12 cellular contexts compared by ENCODE assay signal in the genomic region with DNA sequence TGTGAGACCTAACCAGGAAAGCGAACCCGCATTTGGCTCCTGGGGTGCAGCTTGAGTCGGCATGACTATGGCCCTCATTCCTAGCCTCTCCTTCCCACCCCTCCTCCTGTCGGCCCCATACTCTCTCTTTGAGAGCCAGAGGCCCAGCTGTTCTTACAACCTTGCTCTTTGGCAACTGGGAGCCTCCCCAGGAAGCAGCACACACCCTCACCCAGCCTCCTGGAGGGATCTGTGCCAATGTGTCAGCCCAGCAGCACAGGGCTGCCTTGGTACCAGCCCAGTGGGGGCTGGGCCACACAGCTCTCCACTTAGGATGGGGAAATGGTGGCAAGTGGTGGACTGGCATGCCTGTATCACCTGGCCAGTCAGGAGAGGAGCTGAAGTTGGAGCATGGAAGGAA.
DNase-seq lines count a peak whose midpoint lies in the region; ATAC-seq, FAIRE-seq and TF ChIP-seq lines count a peak whose summit lies in the region.
"Had no signal": no experiment of that assay in that cellular context is flagged by ENCODE, and none has a peak within 500 bp of the region (broad histone marks: within the 10 kb centered on the region; RNA-seq: fewer than 3 reads in every experiment).

No MANE protein-coding gene starts in this region.

- peaks cover 24% of the 10 kb centered on the region for H3K4me1 Mint-ChIP-seq in mesothelial cell of epicardium

- peak overlapping the region; percentile 59 for H3K4me2 ChIP-seq in endothelial cell of umbilical vein (ENCODE audit: insufficient read depth, low read length)

- peak overlapping the region; percentile 80 for H3K9ac ChIP-seq in endothelial cell of umbilical vein (replicated peaks; ENCODE audit: extremely low read depth, insufficient read depth, low read length)

- peak overlapping the region; percentile 86 for H3K27ac ChIP-seq in endothelial cell of umbilical vein (ENCODE audit: insufficient read depth, low read depth, low read length)
- H3K27ac ChIP-seq in transverse colon, result peak overlapping the region; percentile 42 to 58 (median 51)
- H3K27ac ChIP-seq: 22Rv1 had no signal

- no peaks in the 10 kb centered on the region for H3K9me3 Mint-ChIP-seq in mesothelial cell of epicardium

- H3K4me3 ChIP-seq in endothelial cell of umbilical vein (replicated peaks in 1 of 3; ENCODE audit: insufficient read depth in 1 of 3, low read depth in 1 of 3, low read length in 3 of 3) (peak overlapping the region in 2 of 3 experiments; percentile 0 to 49), transverse colon (no peak overlapping the region)

- POLR2A ChIA-PET in endothelial cell of umbilical vein (lab: Charles Lee), result interaction anchor here (1.0 to 1.9 kb wide), 3 partner anchors 27 to 176 kb away, joined by 3 to 8 read pairs (median 5); a partner anchor contains a TSS

- TSS peak; percentile 57 for BruUV-seq in endothelial cell of umbilical vein (replicated peaks; lab: Mats Ljungman, UMichigan)

- no peak overlapping the region for H2AFZ ChIP-seq in endothelial cell of umbilical vein (ENCODE audit: low read depth, low read length)

- DNase-seq in DMS 273 (lab: John Stamatoyannopoulos, UW; ENCODE audit: unreplicated experiment) (peak; percentile 51), DMS 273 treated with DMSO at 0.1 percent for 48 hours (lab: John Stamatoyannopoulos, UW) (no peak), endothelial cell of umbilical vein (ENCODE audit: low read depth, low spot score) (no peak), mesothelial cell of epicardium (ENCODE audit: low spot score in 2 of 2, unreplicated experiment in 2 of 2) (no peak), transverse colon (peak; percentile 59)
- DNase-seq: T1000 had no signal

- CTCF ChIA-PET in endothelial cell of umbilical vein (lab: Charles Lee), result interaction anchor here (0.6 to 2.6 kb wide), 21 partner anchors 10 to 324 kb away, joined by 3 to 19 read pairs (median 4); a partner anchor contains a TSS

- TF ChIP-seq EP300 in transverse colon (IDR thresholded peaks at IDR 0.05; ENCODE audit: low read depth), result no peak

- H3K9me3 ChIP-seq in endothelial cell of umbilical vein (replicated peaks; ENCODE audit: control insufficient read depth, insufficient read depth, low read length), result no peaks in the 10 kb centered on the region
- no peaks in the 10 kb centered on the region for H3K9me3 ChIP-seq in transverse colon

- H3K9me1 ChIP-seq in endothelial cell of umbilical vein (replicated peaks; ENCODE audit: control insufficient read depth, extremely low read depth, insufficient read depth, low read length), result no peaks in the 10 kb centered on the region

- no peak for ATAC-seq in HG03039 (IDR thresholded peaks at IDR 0.05; ENCODE audit: unreplicated experiment)
- no peak for ATAC-seq in GM18520 (IDR thresholded peaks at IDR 0.05; ENCODE audit: unreplicated experiment)
- no peak for ATAC-seq in HG03175 (IDR thresholded peaks at IDR 0.05; ENCODE audit: unreplicated experiment)
- ATAC-seq: HCT116 had no signal

- TF ChIP-seq POLR2A in endothelial cell of umbilical vein (IDR thresholded peaks at IDR 0.05; ENCODE audit: low read depth, low read length) (no peak), transverse colon (IDR thresholded peaks at IDR 0.05) (no peak)

- in situ Hi-C loops in transverse colon (cut with MboI; ENCODE audit: low pct_ligation_motif_present in 1 of 4, low pct_unique_long_range_greater_than_20kb in 1 of 4, low sequenced_read_pairs in 3 of 4), result loop anchor here in 1 of 4 donors (10.0 kb wide), 1 partner anchor 56 kb away; no protein-coding TSS in a partner anchor

- 79 to 92% methylated on average over 2 to 4 of the region's 4 CpGs for WGBS in transverse colon (ENCODE audit: low coverage in 1 of 2), 2 donors

- no peak for TF ChIP-seq CTCF in endothelial cell of umbilical vein (IDR thresholded peaks at IDR 0.05; ENCODE audit: extremely low read depth in 1 of 2, insufficient read depth in 1 of 2, low read depth in 1 of 2, low read length in 2 of 2)
- no peak for TF ChIP-seq CTCF in mesothelial cell of epicardium (IDR thresholded peaks at IDR 0.05; ENCODE audit: unreplicated experiment)
- TF ChIP-seq CTCF in transverse colon (IDR thresholded peaks at IDR 0.05), result no peak

- H3K79me2 ChIP-seq in endothelial cell of umbilical vein (ENCODE audit: control insufficient read depth, insufficient read depth, low read length), result peaks cover 38% of the 10 kb centered on the region

- H3K36me3 Mint-ChIP-seq in mesothelial cell of epicardium, result no peaks in the 10 kb centered on the region

- peak overlapping the region; percentile 96 for H3K27ac Mint-ChIP-seq in mesothelial cell of epicardium

- dilution Hi-C loops in endothelial cell of umbilical vein (cut with MboI; ENCODE audit: extremely low pct_ligation_motif_present, low sequenced_read_pairs), result loop anchor here (25.0 kb wide), 1 partner anchor 123 kb away; no protein-coding TSS in a partner anchor

- peaks cover 67% of the 10 kb centered on the region for H3K4me1 ChIP-seq in endothelial cell of umbilical vein (ENCODE audit: control insufficient read depth, extremely low read depth, insufficient read depth, low read length)
- peaks cover 8 to 24% (median 23%) of the 10 kb centered on the region in 4 donors for H3K4me1 ChIP-seq in transverse colon

- peaks cover 0 to 2% of the 10 kb centered on the region in 2 experiments for H3K36me3 ChIP-seq in endothelial cell of umbilical vein (ENCODE audit: control insufficient read depth in 2 of 2, extremely low read depth in 1 of 2, insufficient read depth in 2 of 2, low read length in 2 of 2)
- no peaks in the 10 kb centered on the region for H3K36me3 ChIP-seq in transverse colon

- intact Hi-C loops in endothelial cell of umbilical vein (cut with micrococcal nuclease), result loop anchor here (1.0 kb wide), 4 partner anchors 39 to 207 kb away; no protein-coding TSS in a partner anchor
- intact Hi-C loops in transverse colon (cut with DNase I; ENCODE audit: low total_unique reads), result no loop called here

- H3K27me3 Mint-ChIP-seq in mesothelial cell of epicardium (ENCODE audit: low read depth), result no peaks in the 10 kb centered on the region

- H4K20me1 ChIP-seq in endothelial cell of umbilical vein (replicated peaks; ENCODE audit: control insufficient read depth, extremely low read depth, insufficient read depth, low read length), result no peaks in the 10 kb centered on the region

- FAIRE-seq in endothelial cell of umbilical vein (lab: Jason Lieb, UNC), result peak; percentile 81
- FAIRE-seq: colon had no signal

- H3K27me3 ChIP-seq in endothelial cell of umbilical vein (ENCODE audit: control insufficient read depth in 2 of 2, insufficient read depth in 2 of 2, low read length in 2 of 2), result no peaks in the 10 kb centered on the region
- no peaks in the 10 kb centered on the region for H3K27me3 ChIP-seq in transverse colon

- H3K4me3 Mint-ChIP-seq in mesothelial cell of epicardium, result peak overlapping the region; percentile 49

TF ChIP-seq in endothelial cell of umbilical vein, 7 proteins besides CTCF, POLR2A, EP300 and RAD21:
- TF ChIP-seq, protein P1, sequence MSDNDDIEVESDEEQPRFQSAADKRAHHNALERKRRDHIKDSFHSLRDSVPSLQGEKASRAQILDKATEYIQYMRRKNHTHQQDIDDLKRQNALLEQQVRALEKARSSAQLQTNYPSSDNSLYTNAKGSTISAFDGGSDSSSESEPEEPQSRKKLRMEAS (IDR thresholded peaks at IDR 0.05; ENCODE audit: insufficient read depth, insufficient read length), result no peak
- TF ChIP-seq MYC (IDR thresholded peaks at IDR 0.05; ENCODE audit: low read depth, low read length) (no peak), FOS (IDR thresholded peaks at IDR 0.05; ENCODE audit: borderline replicate concordance, insufficient read depth, low read length) (no peak), EZH2 (IDR thresholded peaks at IDR 0.05; ENCODE audit: borderline replicate concordance, low read depth, low read length, severe bottlenecking) (no peak), GATA2 (IDR thresholded peaks at IDR 0.05; ENCODE audit: insufficient read depth, insufficient read length, low read depth, low read length) (no peak), JUN (IDR thresholded peaks at IDR 0.05; ENCODE audit: borderline replicate concordance, insufficient read depth, insufficient read length, low read depth) (no peak), POLR2AphosphoS5 (IDR thresholded peaks at IDR 0.05; ENCODE audit: insufficient read depth, low read depth, low read length) (no peak)
TF ChIP-seq in endothelial cell of umbilical vein: peak in this region for 0.

Comparison
In these comparisons a context has a peak if more than half of its experiments do, and no peak if none do; other contexts are left out.
1. DNase-seq: peak in DMS 273 (single experiment) and transverse colon (single experiment); none in DMS 273 treated with DMSO at 0.1 percent for 48 hours (single experiment), endothelial cell of umbilical vein (single experiment) and mesothelial cell of epicardium (0 of 2).
2. H3K4me3 ChIP-seq: peak in endothelial cell of umbilical vein (2 of 3); none in transverse colon (0 of 4).